In genomic region chr16:31141071-31141469, GRCh38 we compare ENCODE assay signal across 7 cellular contexts. TPM values are rescaled to one million over a fixed set of nuclear protein-coding genes. Genes with fewer than 3 reads are reported as not detected.
DNase-seq lines count a peak whose midpoint lies in the region; TF ChIP-seq lines count a peak whose summit lies in the region.
"Not testable (repeated sequence)": the region's sequence is repeated elsewhere in the genome, so short reads cannot be mapped to it uniquely, and the experiment has no call there.
"Had no signal": no experiment of that assay in that cellular context is flagged by ENCODE, and none has a peak within 500 bp of the region (broad histone marks: within the 10 kb centered on the region; RNA-seq: fewer than 3 reads in every experiment).

No MANE protein-coding gene starts in this region.

- H3K9me3 Mint-ChIP-seq in activated CD4-positive, alpha-beta memory T cell treated with anti-CD3 and anti-CD28 coated beads for 36 hours; mesothelial cell of epicardium: not testable (repeated sequence)

- peaks cover 11% of the 10 kb centered on the region for H3K27me3 ChIP-seq in HUES48 (ENCODE audit: control insufficient read depth, insufficient read depth, low read length)
- H3K27me3 ChIP-seq in fibroblast of lung (ENCODE audit: control insufficient read depth, insufficient read depth, low read length); smooth muscle cell (ENCODE audit: low read depth): not testable (repeated sequence)

- not testable (repeated sequence) for H3K4me3 ChIP-seq in HUES48 (ENCODE audit: low read depth, low read length); fibroblast of lung (replicated peaks in 1 of 4; ENCODE audit: control extremely low read depth in 1 of 4, insufficient read depth in 1 of 4, low read depth in 3 of 4, low read length in 4 of 4)
- peak overlapping the region; percentile 43 for H3K4me3 ChIP-seq in smooth muscle cell

- peaks cover 13% of the 10 kb centered on the region for H3K4me1 Mint-ChIP-seq in activated CD4-positive, alpha-beta memory T cell treated with anti-CD3 and anti-CD28 coated beads for 36 hours (ENCODE audit: low read depth)
- peaks cover 33% of the 10 kb centered on the region for H3K4me1 Mint-ChIP-seq in mesothelial cell of epicardium

- H3K27ac ChIP-seq in 22Rv1 (peak overlapping the region; percentile 81), HUES48 (ENCODE audit: low read depth, low read length) (peak overlapping the region; percentile 80), fibroblast of lung (ENCODE audit: insufficient read depth, low read length) (peak overlapping the region; percentile 56), smooth muscle cell (ENCODE audit: low read depth) (peak overlapping the region; percentile 64)

- not testable (repeated sequence) for H4K20me1 ChIP-seq in fibroblast of lung (ENCODE audit: control insufficient read depth, extremely low read depth, insufficient read depth, low read length); smooth muscle cell (ENCODE audit: low read depth)

- intact Hi-C loops in activated CD4-positive, alpha-beta memory T cell treated with anti-CD3 and anti-CD28 coated beads for 36 hours (cut with micrococcal nuclease) = loop anchor here (5.0 kb wide), 1 partner anchor 144 kb away; no protein-coding TSS in a partner anchor

- H3K9me3 ChIP-seq in HUES48 (ENCODE audit: control insufficient read depth, insufficient read depth, low read length); fibroblast of lung (ENCODE audit: control insufficient read depth, insufficient read depth, low read depth, low read length); smooth muscle cell (replicated peaks; ENCODE audit: low read depth): not testable (repeated sequence)

- not testable (repeated sequence) for DNase-seq in activated CD4-positive, alpha-beta memory T cell treated with anti-CD3 and anti-CD28 coated beads for 36 hours; fibroblast of lung (ENCODE audit: low read depth in 2 of 2); mesothelial cell of epicardium (ENCODE audit: low spot score in 2 of 2, unreplicated experiment in 2 of 2); smooth muscle cell (lab: John Stamatoyannopoulos, UW; ENCODE audit: unreplicated experiment)

- not testable (repeated sequence) for H3K36me3 ChIP-seq in HUES48 (ENCODE audit: control insufficient read depth, insufficient read depth, low read length); fibroblast of lung (ENCODE audit: control insufficient read depth, insufficient read depth, low read length); smooth muscle cell (ENCODE audit: low read depth)

- H3K79me2 ChIP-seq in fibroblast of lung (ENCODE audit: control insufficient read depth, insufficient read depth, low read length); smooth muscle cell (ENCODE audit: low read depth): not testable (repeated sequence)

- H3K4me2 ChIP-seq in fibroblast of lung (ENCODE audit: extremely low read depth, insufficient read depth, low read length) (peak overlapping the region; percentile 93), smooth muscle cell (peak overlapping the region; percentile 80)

- 96% methylated on average over 9 of the region's 9 CpGs for WGBS in smooth muscle cell (ENCODE audit: low lambda C conversion rate)

- peak overlapping the region; percentile 38 for H3K27ac Mint-ChIP-seq in activated CD4-positive, alpha-beta memory T cell treated with anti-CD3 and anti-CD28 coated beads for 36 hours
- H3K27ac Mint-ChIP-seq in mesothelial cell of epicardium = peak overlapping the region; percentile 99

- peaks cover 21% of the 10 kb centered on the region for H3K4me1 ChIP-seq in HUES48 (ENCODE audit: control insufficient read depth, insufficient read depth, low read length)
- H3K4me1 ChIP-seq in fibroblast of lung (ENCODE audit: control insufficient read depth, extremely low read depth, insufficient read depth, low read length); smooth muscle cell (ENCODE audit: low read depth): not testable (repeated sequence)

- H3K9ac ChIP-seq in HUES48 (ENCODE audit: low read depth, low read length); fibroblast of lung (ENCODE audit: insufficient read depth, low read length): not testable (repeated sequence)
- peak overlapping the region; percentile 1 for H3K9ac ChIP-seq in smooth muscle cell (ENCODE audit: low read depth)

- POLR2A ChIA-PET in activated CD4-positive, alpha-beta memory T cell treated with anti-CD3 and anti-CD28 coated beads for 36 hours (lab: Charles Lee) = interaction anchor here (2.6 to 2.9 kb wide), 3 partner anchors 22 to 68 kb away, joined by 18 to 44 read pairs (median 27); partner anchors contain the start of genes FUS, KAT8, ZNF646 and ZNF668

- not testable (repeated sequence) for H3K36me3 Mint-ChIP-seq in activated CD4-positive, alpha-beta memory T cell treated with anti-CD3 and anti-CD28 coated beads for 36 hours; mesothelial cell of epicardium

- TF ChIP-seq CTCF in 22Rv1 (IDR thresholded peaks at IDR 0.05); fibroblast of lung (conservative IDR thresholded peaks at IDR 0.05 in 1 of 2, IDR thresholded peaks at IDR 0.05 in 1 of 2; ENCODE audit: low read depth in 1 of 2, low read length in 2 of 2); mesothelial cell of epicardium (IDR thresholded peaks at IDR 0.05; ENCODE audit: unreplicated experiment); smooth muscle cell (IDR thresholded peaks at IDR 0.05; ENCODE audit: borderline replicate concordance, insufficient read depth, poor library complexity, severe bottlenecking): not testable (repeated sequence)

- CTCF ChIA-PET in activated CD4-positive, alpha-beta memory T cell treated with anti-CD3 and anti-CD28 coated beads for 36 hours (lab: Charles Lee) = interaction anchor here (1.4 to 3.3 kb wide), 5 partner anchors 19 to 316 kb away, joined by 4 to 36 read pairs (median 20); partner anchors contain the start of genes KAT8 and ZNF843

- H3K4me3 Mint-ChIP-seq in activated CD4-positive, alpha-beta memory T cell treated with anti-CD3 and anti-CD28 coated beads for 36 hours = not testable (repeated sequence)
- peak overlapping the region; percentile 71 for H3K4me3 Mint-ChIP-seq in mesothelial cell of epicardium

- not testable (repeated sequence) for H3F3A ChIP-seq in smooth muscle cell (ENCODE audit: low read depth)

- H2AFZ ChIP-seq in fibroblast of lung (ENCODE audit: low read length); smooth muscle cell (ENCODE audit: low read depth): not testable (repeated sequence)

- not testable (repeated sequence) for H3K27me3 Mint-ChIP-seq in activated CD4-positive, alpha-beta memory T cell treated with anti-CD3 and anti-CD28 coated beads for 36 hours; mesothelial cell of epicardium (ENCODE audit: low read depth)

RNA-seq across cellular contexts. Expression of gene PRSS8, which starts 5.5 kb away (rescaled TPM):
- total RNA-seq in activated CD4-positive, alpha-beta memory T cell treated with anti-CD3 and anti-CD28 coated beads for 36 hours = not detected
- total RNA-seq in fibroblast of lung (not detected in 2 replicates), mesothelial cell of epicardium (79.1 to 84.3 TPM (median 79.9 TPM) in 3 replicates), smooth muscle cell (15.1 and 17.3 TPM in 2 replicates)
- polyA plus RNA-seq in fibroblast of lung (not detected in 2 replicates), smooth muscle cell (13.9 and 68.0 TPM in 2 replicates)
- polyA plus RNA-seq in fibroblast of lung (2012) = not detected in 2 replicates
- polyA minus RNA-seq in fibroblast of lung (ENCODE audit: low replicate concordance) = not detected in 2 replicates
- total RNA-seq: Right ventricle myocardium inferior had no signal

RNA-seq across cellular contexts. Expression of gene PRSS36, which starts 8.8 kb away (rescaled TPM):
- total RNA-seq in activated CD4-positive, alpha-beta memory T cell treated with anti-CD3 and anti-CD28 coated beads for 36 hours = under 1 TPM in 1 of 2 experiments, not detected in 1; 0.24 TPM
- total RNA-seq in fibroblast of lung (0.17 TPM in 1 of 2 replicates, not detected in the other), mesothelial cell of epicardium (0.96 to 1.7 TPM (median 1.4 TPM) in 3 replicates), smooth muscle cell (1.6 TPM in 1 of 2 replicates, not detected in the other)
- polyA plus RNA-seq in fibroblast of lung (0.10 and 0.20 TPM in 2 replicates), smooth muscle cell (0.31 and 0.66 TPM in 2 replicates)
- 0.06 and 0.43 TPM in 2 replicates for polyA plus RNA-seq in fibroblast of lung (2012)
- not detected in 2 replicates for polyA minus RNA-seq in fibroblast of lung (ENCODE audit: low replicate concordance)

RNA-seq across cellular contexts. Expression of gene KAT8, which starts 23.6 kb away (rescaled TPM):
- total RNA-seq in activated CD4-positive, alpha-beta memory T cell treated with anti-CD3 and anti-CD28 coated beads for 36 hours = 10 to 100 TPM; 48.8 to 49.6 TPM
- total RNA-seq in fibroblast of lung = 30.4 and 39.3 TPM in 2 replicates
- 19.7 and 23.9 TPM in 2 replicates for polyA plus RNA-seq in fibroblast of lung
- polyA plus RNA-seq in fibroblast of lung (2012) = 17.3 and 18.0 TPM in 2 replicates
- 11.7 and 20.5 TPM in 2 replicates for polyA minus RNA-seq in fibroblast of lung (ENCODE audit: low replicate concordance)
- total RNA-seq in mesothelial cell of epicardium = 72.1 to 76.4 TPM (median 75.7 TPM) in 3 replicates
- total RNA-seq in smooth muscle cell = 26.3 and 32.9 TPM in 2 replicates
- 27.4 and 29.1 TPM in 2 replicates for polyA plus RNA-seq in smooth muscle cell

RNA-seq across cellular contexts. Expression of gene BCKDK, which starts 32.9 kb away (rescaled TPM):
- 10 to 100 TPM; 38.5 to 40.5 TPM for total RNA-seq in activated CD4-positive, alpha-beta memory T cell treated with anti-CD3 and anti-CD28 coated beads for 36 hours
- 12.6 and 18.5 TPM in 2 replicates for total RNA-seq in fibroblast of lung
- 34.8 and 42.2 TPM in 2 replicates for polyA plus RNA-seq in fibroblast of lung
- polyA plus RNA-seq in fibroblast of lung (2012) = 51.6 and 67.3 TPM in 2 replicates
- 55.6 and 103 TPM in 2 replicates for polyA minus RNA-seq in fibroblast of lung (ENCODE audit: low replicate concordance)
- 36.4 to 37.3 TPM (median 37.0 TPM) in 3 replicates for total RNA-seq in mesothelial cell of epicardium
- 32.1 and 40.5 TPM in 2 replicates for total RNA-seq in smooth muscle cell
- 82.6 and 87.9 TPM in 2 replicates for polyA plus RNA-seq in smooth muscle cell

RNA-seq across cellular contexts. Expression of gene FUS, which starts 38.9 kb away (rescaled TPM):
- 100 to 1,000 TPM; 459 to 489 TPM for total RNA-seq in activated CD4-positive, alpha-beta memory T cell treated with anti-CD3 and anti-CD28 coated beads for 36 hours
- 34.4 and 44.3 TPM in 2 replicates for total RNA-seq in fibroblast of lung
- 199 and 263 TPM in 2 replicates for polyA plus RNA-seq in fibroblast of lung
- 506 and 756 TPM in 2 replicates for polyA plus RNA-seq in fibroblast of lung (2012)
- polyA minus RNA-seq in fibroblast of lung (ENCODE audit: low replicate concordance) = 213 and 344 TPM in 2 replicates
- 718 to 743 TPM (median 733 TPM) in 3 replicates for total RNA-seq in mesothelial cell of epicardium
- total RNA-seq in smooth muscle cell = 56.2 and 58.6 TPM in 2 replicates
- polyA plus RNA-seq in smooth muscle cell = 225 and 316 TPM in 2 replicates

Comparison
In these comparisons a context has a peak if more than half of its experiments do, and no peak if none do; other contexts are left out.
1. RNA of gene PRSS8, which starts 5.5 kb away (total RNA-seq): 79.1 to 84.3 TPM in mesothelial cell of epicardium and 15.1 to 17.3 TPM in smooth muscle cell; not detected in activated CD4-positive, alpha-beta memory T cell treated with anti-CD3 and anti-CD28 coated beads for 36 hours and not detected in fibroblast of lung; every median in the first group is over 10 times any median in the second.
2. Peak in every context shown above with its lines, with median percentiles within 50 percentile points of each other: H3K27ac ChIP-seq.